Comparison of ENCODE assay signal across 11 cellular contexts in genomic region chr12:49133014-49133413, GRCh38. TPM values are rescaled to one million over a fixed set of nuclear protein-coding genes. Genes with fewer than 3 reads are reported as not detected.
DNase-seq lines count a peak whose midpoint lies in the region; ATAC-seq and TF ChIP-seq lines count a peak whose summit lies in the region.
"Had no signal": no experiment of that assay in that cellular context is flagged by ENCODE, and none has a peak within 500 bp of the region (broad histone marks: within the 10 kb centered on the region; RNA-seq: fewer than 3 reads in every experiment).

No MANE protein-coding gene starts in this region.

- H3K27ac Mint-ChIP-seq in activated T-helper 17 cell treated with anti-CD3 and anti-CD28 coated beads, Interleukin-2, amount 50 U/mL, for 72 hours, result no peak overlapping the region

- no TSS peak for BruUV-seq in HCT116 (replicated peaks; lab: Mats Ljungman, UMichigan)

- peaks cover 14% of the 10 kb centered on the region; the same call in 1 of the 2 replicates for H4K20me1 ChIP-seq in HCT116 (ENCODE audit: insufficient read depth)

- peaks cover 2% of the 10 kb centered on the region for H3K79me1 ChIP-seq in mesenchymal stem cell (replicated peaks; ENCODE audit: low read length, poor library complexity, severe bottlenecking)

- no peak overlapping the region for H2BK5ac ChIP-seq in mesenchymal stem cell (ENCODE audit: low read depth, low read length, poor library complexity, severe bottlenecking)

- H3K4me1 Mint-ChIP-seq in activated T-helper 17 cell treated with anti-CD3 and anti-CD28 coated beads, Interleukin-2, amount 50 U/mL, for 72 hours, result peaks cover 14% of the 10 kb centered on the region

- no peak overlapping the region for H4K91ac ChIP-seq in mesenchymal stem cell (ENCODE audit: low read length)

- H3K4me3 Mint-ChIP-seq in activated T-helper 17 cell treated with anti-CD3 and anti-CD28 coated beads, Interleukin-2, amount 50 U/mL, for 72 hours, result peak overlapping the region; percentile 95

- WGBS in mesenchymal stem cell, result 100% methylated on average over 2 of the region's 5 CpGs

- ATAC-seq in HCT116, result no peak
- no peak for ATAC-seq in activated T-helper 17 cell treated with anti-CD3 and anti-CD28 coated beads, Interleukin-2, amount 50 U/mL, for 72 hours (replicated peaks)
- ATAC-seq in GM18907 (IDR thresholded peaks at IDR 0.05; ENCODE audit: unreplicated experiment), result no peak
- ATAC-seq in HG03460 (IDR thresholded peaks at IDR 0.05; ENCODE audit: unreplicated experiment), result no peak

- H2AFZ ChIP-seq in HCT116 (ENCODE audit: low read depth, low read length, poor library complexity, severe bottlenecking) (no peak overlapping the region), mesenchymal stem cell (ENCODE audit: low read depth, low read length) (peak overlapping the region; percentile 51)

- no peak overlapping the region for H3K23ac ChIP-seq in mesenchymal stem cell (ENCODE audit: low read length in 2 of 2)

- H3K9me3 Mint-ChIP-seq in activated T-helper 17 cell treated with anti-CD3 and anti-CD28 coated beads, Interleukin-2, amount 50 U/mL, for 72 hours, result no peaks in the 10 kb centered on the region

- no peaks in the 10 kb centered on the region for H3K9me3 ChIP-seq in BE2C
- no peaks in the 10 kb centered on the region for H3K9me3 ChIP-seq in HCT116 (ENCODE audit: control insufficient read depth in 1 of 2, insufficient read depth in 1 of 2, low read depth in 1 of 2, low read length in 2 of 2)
- H3K9me3 ChIP-seq in mesenchymal stem cell (ENCODE audit: control insufficient read depth, low read length), result no peaks in the 10 kb centered on the region
- H3K9me3 ChIP-seq: adrenal gland had no signal

- intact Hi-C loops in HCT116 (cut with micrococcal nuclease), result loop anchor here (10.0 kb wide), 1 partner anchor 102 kb away; no protein-coding TSS in a partner anchor

- H2BK15ac ChIP-seq in mesenchymal stem cell (ENCODE audit: low read depth, poor library complexity, severe bottlenecking), result no peak overlapping the region

- H2BK12ac ChIP-seq in mesenchymal stem cell (ENCODE audit: low read length in 2 of 2), result no peak overlapping the region

- H2AK5ac ChIP-seq in mesenchymal stem cell (ENCODE audit: low read length, severe bottlenecking), result no peak overlapping the region

- H3K79me2 ChIP-seq in HCT116 (ENCODE audit: insufficient read depth, low read length), result peaks cover 50% of the 10 kb centered on the region

- POLR2A ChIA-PET in HCT116 (lab: Charles Lee), result interaction anchor here (0.8 to 1.2 kb wide), 2 partner anchors 60 to 131 kb away, joined by 3 read pairs; no protein-coding TSS in a partner anchor

- H2BK120ac ChIP-seq in mesenchymal stem cell (ENCODE audit: low read depth, low read length), result no peak overlapping the region

- RAD21 ChIA-PET in HCT116 (lab: Charles Lee; ENCODE audit: low non-redundant PET in 1 of 2, low total read pairs in 2 of 2, uncharacterized antibody in 2 of 2, unreplicated experiment in 2 of 2), result no interaction called here

- H3K27me3 ChIP-seq in BE2C, result no peaks in the 10 kb centered on the region
- H3K27me3 ChIP-seq in HCT116 (ENCODE audit: insufficient read depth, low read length), result no peaks in the 10 kb centered on the region
- H3K27me3 ChIP-seq in mesenchymal stem cell (ENCODE audit: control insufficient read depth in 1 of 2, insufficient read depth in 1 of 2, low read length in 2 of 2), result no peaks in the 10 kb centered on the region
- H3K27me3 ChIP-seq: adrenal gland had no signal

- peaks cover 28% of the 10 kb centered on the region for H3K36me3 ChIP-seq in BE2C
- H3K36me3 ChIP-seq in HCT116 (ENCODE audit: control insufficient read depth in 1 of 2, insufficient read depth in 2 of 2, low read length in 2 of 2), result peaks cover 9 to 19% of the 10 kb centered on the region in 2 experiments
- peaks cover 9 to 15% of the 10 kb centered on the region in 2 experiments for H3K36me3 ChIP-seq in mesenchymal stem cell (ENCODE audit: control insufficient read depth in 1 of 2, insufficient read depth in 2 of 2, low read depth in 1 of 2, low read length in 2 of 2)

- H3K4me2 ChIP-seq in HCT116 (ENCODE audit: low read length) (peak overlapping the region; percentile 88; the same call in 1 of the 2 replicates), mesenchymal stem cell (ENCODE audit: low read length, poor library complexity, severe bottlenecking) (peak overlapping the region; percentile 11)

- CTCF ChIA-PET in HCT116 (lab: Charles Lee), result no interaction called here

- H3K27me3 Mint-ChIP-seq in activated T-helper 17 cell treated with anti-CD3 and anti-CD28 coated beads, Interleukin-2, amount 50 U/mL, for 72 hours, result no peaks in the 10 kb centered on the region

- peak overlapping the region; percentile 62 for H3K4me3 ChIP-seq in BE2C (ENCODE audit: low read depth, low read length)
- H3K4me3 ChIP-seq in HCT116 (replicated peaks in 1 of 2; ENCODE audit: low read depth in 1 of 2, low read length in 2 of 2), result no peak overlapping the region
- H3K4me3 ChIP-seq in mesenchymal stem cell (ENCODE audit: insufficient read depth in 1 of 2, low read depth in 1 of 2, low read length in 2 of 2), result peak overlapping the region in 1 of 2 experiments; percentile 85
- H3K4me3 ChIP-seq: adrenal gland had no signal

- H4K8ac ChIP-seq in mesenchymal stem cell (ENCODE audit: low read length), result no peak overlapping the region

- H3K36me3 Mint-ChIP-seq in activated T-helper 17 cell treated with anti-CD3 and anti-CD28 coated beads, Interleukin-2, amount 50 U/mL, for 72 hours (ENCODE audit: low read depth), result peaks cover 34% of the 10 kb centered on the region

- H3K27ac ChIP-seq in HCT116 (ENCODE audit: low read depth, low read length), result no peak overlapping the region
- no peak overlapping the region for H3K27ac ChIP-seq in mesenchymal stem cell (ENCODE audit: low read length, poor library complexity, severe bottlenecking)

- TF ChIP-seq POLR2A in HCT116 (IDR thresholded peaks at IDR 0.05; ENCODE audit: borderline replicate concordance, extremely low read depth, insufficient read depth, insufficient read length) (no peak), erythroblast (IDR thresholded peaks at IDR 0.05; ENCODE audit: low read length) (no peak)

- TF ChIP-seq CTCF in BE2C (IDR thresholded peaks at IDR 0.05; ENCODE audit: low read depth, low read length) (no peak), HCT116 (IDR thresholded peaks at IDR 0.05 in 2 of 3, conservative IDR thresholded peaks at IDR 0.05 in 1 of 3; ENCODE audit: borderline replicate concordance in 1 of 3, insufficient read depth in 1 of 3, low read depth in 2 of 3, low read length in 2 of 3) (no peak)

- no peak overlapping the region for H3K4ac ChIP-seq in mesenchymal stem cell (ENCODE audit: low read depth in 1 of 2, low read length in 2 of 2)

- DNase-seq in BE2C (no peak), HCT116 (ENCODE audit: low read depth, low spot score) (no peak), mesenchymal stem cell (no peak), erythroblast (lab: John Stamatoyannopoulos, UW) (no peak)
- no peak for DNase-seq in activated naive CD4-positive, alpha-beta T cell treated with anti-CD3 and anti-CD28 coated beads, Interleukin-2, amount 50 U/mL, for 16 hours
- DNase-seq: adrenal gland; stimulated activated CD4-positive, alpha-beta T cell treated with anti-CD3 and anti-CD28 coated beads, Interleukin-4, amount 100 ng/mL, for 24 hours had no signal

- no peaks in the 10 kb centered on the region for H3K9me2 ChIP-seq in HCT116 (ENCODE audit: insufficient read depth)

- H3K9ac ChIP-seq in HCT116 (ENCODE audit: low read length) (0 out of 2 replicates have a peak overlapping the region, but pooled peaks have one; percentile 73), mesenchymal stem cell (ENCODE audit: low read length) (peak overlapping the region; percentile 87)

- H3K18ac ChIP-seq in mesenchymal stem cell (ENCODE audit: low read depth in 1 of 2, low read length in 2 of 2), result no peak overlapping the region

- TF ChIP-seq RAD21 in HCT116 (IDR thresholded peaks at IDR 0.05; ENCODE audit: low read depth), result no peak

- H3K4me1 ChIP-seq in BE2C (peaks cover 7% of the 10 kb centered on the region; the same call in 1 of the 2 replicates), HCT116 (ENCODE audit: control insufficient read depth in 1 of 2, insufficient read depth in 2 of 2, low read length in 2 of 2) (peaks cover 12 to 37% of the 10 kb centered on the region in 2 experiments; a peak in 3 of 4 replicates), mesenchymal stem cell (ENCODE audit: control insufficient read depth, insufficient read depth, low read depth, low read length) (peaks cover 6% of the 10 kb centered on the region)

- no peak overlapping the region for H3K14ac ChIP-seq in mesenchymal stem cell (ENCODE audit: low read length in 2 of 2)

TF ChIP-seq in HCT116, 20 proteins besides CTCF, POLR2A, EP300 and RAD21 (continues in another document):
- TF ChIP-seq POLR2AphosphoS5 (IDR thresholded peaks at IDR 0.05; ENCODE audit: low read depth, low read length) (no peak), SRF (IDR thresholded peaks at IDR 0.05; ENCODE audit: low read depth) (no peak), EZH2 (IDR thresholded peaks at IDR 0.05) (no peak), ZNF274 (IDR thresholded peaks at IDR 0.05; ENCODE audit: low read depth, low read length) (no peak)

RNA-seq across cellular contexts. Expression of gene TUBA1B, which starts 1.8 kb away (rescaled TPM):
- polyA plus RNA-seq in BE2C (2012; ENCODE audit: insufficient read depth, insufficient read length, low read depth), result 1,105 TPM
- 1,628 TPM for total RNA-seq in HCT116 (2021; ENCODE audit: unreplicated experiment)
- 2,103 and 2,243 TPM in 2 replicates for polyA plus RNA-seq in HCT116 (2012)
- 1,000 to 10,000 TPM; 1,357 to 2,653 TPM for total RNA-seq in activated T-helper 17 cell treated with anti-CD3 and anti-CD28 coated beads, Interleukin-2, amount 50 U/mL, for 72 hours
- 901 TPM for polyA plus RNA-seq in mesenchymal stem cell (2013, experiment 1 of 2)
- 900 TPM for polyA plus RNA-seq in mesenchymal stem cell (2013, experiment 2 of 2)

RNA-seq across cellular contexts. Expression of gene LMBR1L, which starts 22.4 kb away (rescaled TPM):
- polyA plus RNA-seq in BE2C (2012; ENCODE audit: insufficient read depth, insufficient read length, low read depth), result 85.0 TPM
- 44.4 TPM for total RNA-seq in HCT116 (2021; ENCODE audit: unreplicated experiment)
- polyA plus RNA-seq in HCT116 (2012), result 45.9 and 50.5 TPM in 2 replicates
- total RNA-seq in activated T-helper 17 cell treated with anti-CD3 and anti-CD28 coated beads, Interleukin-2, amount 50 U/mL, for 72 hours, result 100 to 1,000 TPM in 1 of 2 donors, 10 to 100 TPM in 1; 56.8 to 105 TPM
- 33.9 TPM for polyA plus RNA-seq in mesenchymal stem cell (2013, experiment 1 of 2)
- polyA plus RNA-seq in mesenchymal stem cell (2013, experiment 2 of 2), result 30.6 TPM

RNA-seq across cellular contexts. Expression of gene DHH, which starts 38.4 kb away (rescaled TPM):
- 0.23 TPM for polyA plus RNA-seq in BE2C (2012; ENCODE audit: insufficient read depth, insufficient read length, low read depth)
- total RNA-seq in HCT116 (2021; ENCODE audit: unreplicated experiment), result 0.22 TPM
- 0.05 and 0.09 TPM in 2 replicates for polyA plus RNA-seq in HCT116 (2012)
- total RNA-seq in activated T-helper 17 cell treated with anti-CD3 and anti-CD28 coated beads, Interleukin-2, amount 50 U/mL, for 72 hours, result under 1 TPM; 0.26 to 0.42 TPM
- polyA plus RNA-seq in mesenchymal stem cell (2013, experiment 1 of 2), result 0.03 TPM
- polyA plus RNA-seq in mesenchymal stem cell (2013, experiment 2 of 2), result not detected
- total RNA-seq: RPMI7951 had no signal

RNA-seq across cellular contexts. Expression of gene TUBA1A, which starts 55.9 kb away (rescaled TPM):
- polyA plus RNA-seq in BE2C (2012; ENCODE audit: insufficient read depth, insufficient read length, low read depth), result 1,431 TPM
- total RNA-seq in HCT116 (2021; ENCODE audit: unreplicated experiment), result 24.1 TPM
- polyA plus RNA-seq in HCT116 (2012), result 39.3 and 46.7 TPM in 2 replicates
- total RNA-seq in activated T-helper 17 cell treated with anti-CD3 and anti-CD28 coated beads, Interleukin-2, amount 50 U/mL, for 72 hours, result 10 to 100 TPM; 57.9 to 72.6 TPM
- 656 TPM for polyA plus RNA-seq in mesenchymal stem cell (2013, experiment 1 of 2)
- polyA plus RNA-seq in mesenchymal stem cell (2013, experiment 2 of 2), result 667 TPM
